In genomic region chr13:78978381-78978998, GRCh38 we compare ENCODE assay signal across 8 cellular contexts.
DNase-seq lines count a peak whose midpoint lies in the region; ATAC-seq, FAIRE-seq and TF ChIP-seq lines count a peak whose summit lies in the region.

No MANE protein-coding gene starts in this region.

- H3K27ac ChIP-seq in A549 = no peak overlapping the region
- H3K27ac ChIP-seq in IMR-90 (ENCODE audit: insufficient read depth, low read length) = no peak overlapping the region
- H3K27ac ChIP-seq in Peyer's patch = no peak overlapping the region
- no peak overlapping the region for H3K27ac ChIP-seq in breast epithelium
- no peak overlapping the region for H3K27ac ChIP-seq in left lung
- no peak overlapping the region for H3K27ac ChIP-seq in stomach

- H3K9me1 ChIP-seq in IMR-90 (ENCODE audit: insufficient read depth, low read length) = no peaks in the 10 kb centered on the region

- no peak overlapping the region for H3K14ac ChIP-seq in IMR-90 (replicated peaks; ENCODE audit: low read depth, low read length)

- H3K4me3 ChIP-seq in A549 = no peak overlapping the region
- no peak overlapping the region for H3K4me3 ChIP-seq in IMR-90 (ENCODE audit: insufficient read depth, low read depth, low read length)
- H3K4me3 ChIP-seq in Peyer's patch = no peak overlapping the region
- no peak overlapping the region for H3K4me3 ChIP-seq in breast epithelium
- no peak overlapping the region for H3K4me3 ChIP-seq in left lung
- H3K4me3 ChIP-seq in stomach = no peak overlapping the region

- no peak overlapping the region for H2AK5ac ChIP-seq in IMR-90 (ENCODE audit: low read depth, low read length)

- BruUV-seq in IMR-90 (replicated peaks; lab: Mats Ljungman, UMichigan) = no TSS peak

- H3K4ac ChIP-seq in IMR-90 (ENCODE audit: low read depth, low read length) = no peak overlapping the region

- no peak overlapping the region for H2BK5ac ChIP-seq in IMR-90 (ENCODE audit: low read depth, low read length, poor library complexity, severe bottlenecking)

- H4K20me1 ChIP-seq in IMR-90 (ENCODE audit: insufficient read depth, low read length) = no peaks in the 10 kb centered on the region

- H2AFZ ChIP-seq in IMR-90 (replicated peaks; ENCODE audit: low read length, poor library complexity) = no peak overlapping the region

- H3K18ac ChIP-seq in IMR-90 (ENCODE audit: low read depth, low read length) = no peak overlapping the region

- H2BK20ac ChIP-seq in IMR-90 (ENCODE audit: low read depth, low read length) = no peak overlapping the region

- CTCF ChIA-PET in A549 (lab: Yijun Ruan, JAX) = interaction anchor here (0.7 to 3.8 kb wide), 16 partner anchors 8 to 1197 kb away, joined by 3 to 29 read pairs (median 3); no protein-coding TSS in a partner anchor
- CTCF ChIA-PET in IMR-90 (lab: Yijun Ruan, JAX) = interaction anchor here (0.6 to 1.7 kb wide), 11 partner anchors 8 to 849 kb away, joined by 3 to 15 read pairs (median 3); no protein-coding TSS in a partner anchor

- H3K36me3 ChIP-seq in IMR-90 (ENCODE audit: control insufficient read depth, insufficient read depth, low read length) (no peaks in the 10 kb centered on the region), Peyer's patch (no peaks in the 10 kb centered on the region), breast epithelium (no peaks in the 10 kb centered on the region), left lung (no peaks in the 10 kb centered on the region), stomach (no peaks in the 10 kb centered on the region)

- H3K79me1 ChIP-seq in IMR-90 (ENCODE audit: low read depth in 1 of 2, low read length in 2 of 2) = no peaks in the 10 kb centered on the region

- H2AK9ac ChIP-seq in IMR-90 (replicated peaks; ENCODE audit: low read depth, low read length, poor library complexity) = no peak overlapping the region

- POLR2A ChIA-PET in A549 (lab: Yijun Ruan, JAX) = no interaction called here
- POLR2A ChIA-PET in IMR-90 (lab: Charles Lee; ENCODE audit: unreplicated experiment) = no interaction called here

- ATAC-seq in A549 = peak; percentile 78 to 86; a peak in 5 of 6 replicates
- peak; percentile 98 for ATAC-seq in GM21825 (IDR thresholded peaks at IDR 0.05; ENCODE audit: unreplicated experiment)
- peak; percentile 81 for ATAC-seq in IMR-90 (ENCODE audit: low read depth)
- ATAC-seq in left lung = peak; percentile 94

- H3K4me1 ChIP-seq in A549 = no peaks in the 10 kb centered on the region
- no peaks in the 10 kb centered on the region for H3K4me1 ChIP-seq in IMR-90 (ENCODE audit: control insufficient read depth, insufficient read depth, low read length)
- no peaks in the 10 kb centered on the region for H3K4me1 ChIP-seq in Peyer's patch
- H3K4me1 ChIP-seq in breast epithelium = no peaks in the 10 kb centered on the region
- H3K4me1 ChIP-seq in left lung = no peaks in the 10 kb centered on the region
- no peaks in the 10 kb centered on the region for H3K4me1 ChIP-seq in stomach

- H2BK15ac ChIP-seq in IMR-90 (ENCODE audit: low read depth, low read length) = no peak overlapping the region

- TF ChIP-seq CTCF in A549 (IDR thresholded peaks at IDR 0.05) = peak; percentile 58
- TF ChIP-seq CTCF in IMR-90 (conservative IDR thresholded peaks at IDR 0.05; ENCODE audit: low read depth, low read length) = peak; percentile 64
- TF ChIP-seq CTCF in Peyer's patch (IDR thresholded peaks at IDR 0.05) = peak; percentile 35 to 75 (median 63)
- peak; percentile 50 to 59 (median 56) for TF ChIP-seq CTCF in breast epithelium (IDR thresholded peaks at IDR 0.05)
- TF ChIP-seq CTCF in left lung (IDR thresholded peaks at IDR 0.05) = peak; percentile 45 to 53
- TF ChIP-seq CTCF in stomach (IDR thresholded peaks at IDR 0.05) = peak in 5 of 7 experiments; percentile 50 to 79 (median 60)

- H3K27me3 ChIP-seq in IMR-90 (ENCODE audit: control insufficient read depth, insufficient read depth, low read length) (no peaks in the 10 kb centered on the region), Peyer's patch (no peaks in the 10 kb centered on the region), breast epithelium (peaks cover 0 to 7% of the 10 kb centered on the region in 2 donors), left lung (no peaks in the 10 kb centered on the region), stomach (peaks cover 0 to 14% (median 0%) of the 10 kb centered on the region in 3 donors)

- TF ChIP-seq POLR2A in A549 (IDR thresholded peaks at IDR 0.05; ENCODE audit: low read length) (no peak), IMR-90 (IDR thresholded peaks at IDR 0.05; ENCODE audit: low read depth, low read length) (no peak), Peyer's patch (IDR thresholded peaks at IDR 0.05) (no peak), breast epithelium (IDR thresholded peaks at IDR 0.05) (no peak), stomach (IDR thresholded peaks at IDR 0.05) (no peak)

- DNase-seq in A549 (ENCODE audit: low read depth in 1 of 2, low spot score in 1 of 2) (peak; percentile 13 to 56), ELR (ENCODE audit: low read depth) (peak; percentile 70), IMR-90 (peak; percentile 61), Peyer's patch (peak in 2 of 3 donors; percentile 23 to 51), breast epithelium (ENCODE audit: low spot score in 2 of 2) (no peak), left lung (no peak), stomach (peak; percentile 25)

- intact Hi-C loops in IMR-90 (cut with micrococcal nuclease) = loop anchor here (1.0 to 10.0 kb wide), 4 partner anchors 661 to 1204 kb away; no protein-coding TSS in a partner anchor
- intact Hi-C loops in breast epithelium (cut with DNase I; ENCODE audit: low total_unique reads) = no loop called here
- intact Hi-C loops in left lung (cut with DNase I) = loop anchor here in 1 of 2 donors (5.0 kb wide), 1 partner anchor 841 kb away; no protein-coding TSS in a partner anchor
- intact Hi-C loops in stomach (cut with DNase I; ENCODE audit: low total_unique reads) = loop anchor here (5.0 kb wide), 1 partner anchor 841 kb away; no protein-coding TSS in a partner anchor

- no peak overlapping the region for H3K9ac ChIP-seq in IMR-90 (ENCODE audit: low read depth, low read length)

- FAIRE-seq in A549 (lab: Jason Lieb, UNC) = no peak

- H4K8ac ChIP-seq in IMR-90 (ENCODE audit: low read depth in 2 of 2, low read length in 2 of 2) = no peak overlapping the region

- H3K4me2 ChIP-seq in A549 (no peak overlapping the region), IMR-90 (ENCODE audit: low read depth, low read length) (no peak overlapping the region)

- no peak overlapping the region for H4K5ac ChIP-seq in IMR-90 (ENCODE audit: low read depth, low read length)

- no peak overlapping the region for H3K23ac ChIP-seq in IMR-90 (ENCODE audit: low read depth, low read length)

- H4K91ac ChIP-seq in IMR-90 (ENCODE audit: insufficient read depth, low read depth, low read length) = no peak overlapping the region

- 0% methylated on average over 2 of the region's 2 CpGs for whole genome bisulfite sequencing in A549 (ENCODE audit: missing lambda C conversion rate)
- no CpG with 5 or more reads among the region's 2 CpGs for WGBS in IMR-90 (ENCODE audit: extremely low coverage in 2 of 2, insufficient read length in 1 of 2), 2 experiments
- 13 to 24% (median 20%) methylated on average over 2 of the region's 2 CpGs for WGBS in stomach, 5 donors

- dilution Hi-C loops in IMR-90 (cut with HindIII; ENCODE audit: low sequenced_read_pairs, unreplicated experiment) = no loop called here

- in situ Hi-C loops in IMR-90 (cut with MboI; ENCODE audit: low sequenced_read_pairs) = loop anchor here (5.0 kb wide), 1 partner anchor 836 kb away; no protein-coding TSS in a partner anchor

- H2BK120ac ChIP-seq in IMR-90 (ENCODE audit: low read depth, low read length) = no peak overlapping the region

- TF ChIP-seq EP300 in A549 (IDR thresholded peaks at IDR 0.05) = no peak
- no peak for TF ChIP-seq EP300 in stomach (IDR thresholded peaks at IDR 0.05)

- H3K9me3 ChIP-seq in A549 (no peaks in the 10 kb centered on the region), IMR-90 (ENCODE audit: control insufficient read depth, insufficient read depth, low read length) (no peaks in the 10 kb centered on the region), Peyer's patch (no peaks in the 10 kb centered on the region), breast epithelium (no peaks in the 10 kb centered on the region), left lung (no peaks in the 10 kb centered on the region), stomach (no peaks in the 10 kb centered on the region)

- H3K56ac ChIP-seq in IMR-90 (ENCODE audit: extremely low read depth, insufficient read depth, low read length) = no peak overlapping the region

- TF ChIP-seq RAD21 in A549 (conservative IDR thresholded peaks at IDR 0.05 in 1 of 2, IDR thresholded peaks at IDR 0.05 in 1 of 2) = peak; percentile 57 to 58; a peak in 4 of 5 replicates
- peak; percentile 63 for TF ChIP-seq RAD21 in IMR-90 (IDR thresholded peaks at IDR 0.05; ENCODE audit: low read length)

TF ChIP-seq in A549, 52 proteins besides CTCF, POLR2A, EP300 and RAD21:
- no peak for TF ChIP-seq TP53 (CRISPR knock-in tag; IDR thresholded peaks at IDR 0.05)
- peak; percentile 62; the same call in 2 of the 3 replicates for TF ChIP-seq SMC3 (IDR thresholded peaks at IDR 0.05)
- TF ChIP-seq CEBPB (IDR thresholded peaks at IDR 0.05) = no peak
- no peak for TF ChIP-seq CHD2 (IDR thresholded peaks at IDR 0.05; ENCODE audit: low read length, partially characterized antibody)
TF ChIP-seq in A549: peak in this region for 1.

TF ChIP-seq in IMR-90, 13 proteins besides CTCF, POLR2A, EP300 and RAD21:
- no peak for TF ChIP-seq CEBPB (IDR thresholded peaks at IDR 0.05; ENCODE audit: low read depth, low read length)
- peak; percentile 76 for TF ChIP-seq SMC3 (IDR thresholded peaks at IDR 0.05; ENCODE audit: low read depth, low read length)

Comparison
In these comparisons a context has a peak if more than half of its experiments do, and no peak if none do; other contexts are left out.
1. DNase-seq: peak in A549 (2 of 2), ELR (single experiment), IMR-90 (single experiment), Peyer's patch (2 of 3) and stomach (single experiment); none in breast epithelium (0 of 2) and left lung (0 of 2).
2. Peak in every context shown above with its lines, with median percentiles within 50 percentile points of each other: ATAC-seq and CTCF ChIP-seq.